ENCODE assay signal across 22 cellular contexts in genomic region chr7:2459674-2460073, GRCh38. TPM values are rescaled to one million over a fixed set of nuclear protein-coding genes. Genes with fewer than 3 reads are reported as not detected.
"Had no signal": no experiment of that assay in that cellular context is flagged by ENCODE, and none has a peak within 500 bp of the region (broad histone marks: within the 10 kb centered on the region; RNA-seq: fewer than 3 reads in every experiment).

No MANE protein-coding gene starts in this region.

- H3K36me3 ChIP-seq: lower lobe of right lung, tibial nerve had no signal

- DNase-seq: activated CD4-positive, alpha-beta T cell treated with anti-CD3 and anti-CD28 coated beads, Interleukin-2, amount 10 ng/mL, durations not matched to agents 7 days and 5 days; activated CD8-positive, alpha-beta T cell treated with anti-CD3 and anti-CD28 coated beads, Interleukin-2, amount 10 ng/mL, durations not matched to agents 7 days and 5 days; activated effector memory CD4-positive, alpha-beta T cell treated with Interleukin-2 at 50 U/mL for 16 hours; activated naive CD4-positive, alpha-beta T cell treated with anti-CD3 and anti-CD28 coated beads, Interleukin-2, amount 50 U/mL, for 16 hours; activated T-cell treated with anti-CD3 and anti-CD28 coated beads, Interleukin-2, amount 50 U/mL, for 48 hours; aorta; erythroblast; foreskin melanocyte; lower lobe of right lung; stimulated activated CD4-positive, alpha-beta T cell treated with anti-CD3 and anti-CD28 coated beads, Interleukin-12 subunit alpha, Interleukin-12 subunit beta, amount 100 ng/mL, for 4 hours; stimulated activated CD4-positive, alpha-beta T cell treated with anti-CD3 and anti-CD28 coated beads, Interleukin-1b, Interleukin-23, amount 100 ng/mL, for 48 hours; stimulated activated naive CD8-positive, alpha-beta T cell treated with anti-CD3 and anti-CD28 coated beads, Interleukin-15, Interleukin-2, amounts not matched to agents 100 U/mL and 50 U/mL, for 24 hours; T-helper 1 cell; T-helper 9 cell had no signal

- H3K27ac ChIP-seq: lower lobe of right lung had no signal

- H3K36me3 Mint-ChIP-seq: natural killer cell treated with Interleukin-12 subunit alpha and Interleukin-12 subunit beta and Interleukin-15 and Interleukin-18, amount 100 ng/mL, for 72 hours had no signal

- ATAC-seq: activated CD4-positive, CD25-positive, alpha-beta regulatory T cell treated with anti-CD3 and anti-CD28 coated beads, Interleukin-2, amount 50 U/mL, for 24 hours; activated CD8-positive, alpha-beta T cell treated with anti-CD3 and anti-CD28 coated beads, Interleukin-2, amount 10 ng/mL, durations not matched to agents 7 days and 5 days; natural killer cell treated with Interleukin-12 subunit alpha and Interleukin-12 subunit beta and Interleukin-15 and Interleukin-18, amount 100 ng/mL, for 72 hours had no signal

- H3K4me1 ChIP-seq: lower lobe of right lung had no signal

- H3K27ac Mint-ChIP-seq: activated CD4-positive, alpha-beta T cell treated with anti-CD3 and anti-CD28 coated beads, Interleukin-2, amount 10 ng/mL, durations not matched to agents 7 days and 5 days; activated CD8-positive, alpha-beta T cell treated with anti-CD3 and anti-CD28 coated beads, Interleukin-2, amount 10 ng/mL, durations not matched to agents 7 days and 5 days; mesothelial cell of epicardium; progenitor cell of endocrine pancreas had no signal

- H3K9me3 Mint-ChIP-seq: activated CD4-positive, alpha-beta T cell treated with anti-CD3 and anti-CD28 coated beads, Interleukin-2, amount 10 ng/mL, durations not matched to agents 7 days and 5 days; natural killer cell treated with Interleukin-12 subunit alpha and Interleukin-12 subunit beta and Interleukin-15 and Interleukin-18, amount 100 ng/mL, for 72 hours had no signal

- H3K27me3 ChIP-seq: dorsolateral prefrontal cortex, tibial nerve had no signal

- H3K27me3 Mint-ChIP-seq: natural killer cell treated with Interleukin-12 subunit alpha and Interleukin-12 subunit beta and Interleukin-15 and Interleukin-18, amount 100 ng/mL, for 72 hours; progenitor cell of endocrine pancreas had no signal

- H3K4me3 Mint-ChIP-seq: activated CD4-positive, alpha-beta T cell treated with anti-CD3 and anti-CD28 coated beads, Interleukin-2, amount 10 ng/mL, durations not matched to agents 7 days and 5 days; activated CD8-positive, alpha-beta T cell treated with anti-CD3 and anti-CD28 coated beads, Interleukin-2, amount 10 ng/mL, durations not matched to agents 7 days and 5 days; mesothelial cell of epicardium; natural killer cell treated with Interleukin-12 subunit alpha and Interleukin-12 subunit beta and Interleukin-15 and Interleukin-18, amount 100 ng/mL, for 72 hours had no signal

- H3K4me3 ChIP-seq: lower lobe of right lung, tibial nerve had no signal

- H3K9me3 ChIP-seq: lower lobe of right lung had no signal

- H3K4me1 Mint-ChIP-seq: mesothelial cell of epicardium had no signal

RNA-seq across cellular contexts. Expression of gene GRIFIN, which starts 16.5 kb away (rescaled TPM):
- total RNA-seq: activated CD4-positive, alpha-beta T cell treated with anti-CD3 and anti-CD28 coated beads, Interleukin-2, amount 10 ng/mL, durations not matched to agents 7 days and 5 days; activated CD8-positive, alpha-beta T cell treated with anti-CD3 and anti-CD28 coated beads, Interleukin-2, amount 10 ng/mL, durations not matched to agents 7 days and 5 days; aorta; bronchial epithelial cell; dorsolateral prefrontal cortex; lower lobe of right lung; mesothelial cell of epicardium; natural killer cell treated with Interleukin-12 subunit alpha and Interleukin-12 subunit beta and Interleukin-15 and Interleukin-18, amount 100 ng/mL, for 72 hours; omental fat pad; progenitor cell of endocrine pancreas; tibial nerve had no signal
- polyA plus RNA-seq: aorta had no signal
